In the genomic region with DNA sequence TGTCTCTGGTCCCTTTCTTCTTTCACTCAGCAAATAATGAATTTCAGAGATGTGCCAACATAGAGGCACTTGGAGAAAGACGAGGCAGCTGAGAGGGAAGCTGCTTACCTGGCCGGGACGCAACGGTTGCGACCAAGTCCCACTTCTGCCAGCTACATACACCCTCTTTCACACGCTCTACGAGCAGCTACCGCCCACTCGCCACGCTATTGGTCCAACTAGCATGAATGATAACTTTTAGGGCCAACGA, we compare ENCODE assay signal across 8 cellular contexts. TPM values are rescaled to one million over a fixed set of nuclear protein-coding genes. Genes with fewer than 3 reads are reported as not detected.
DNase-seq lines count a peak whose midpoint lies in the region; ATAC-seq and TF ChIP-seq lines count a peak whose summit lies in the region.

No MANE protein-coding gene starts in this region.

- no peaks in the 10 kb centered on the region for H3K9me3 ChIP-seq in RWPE2 (ENCODE audit: severe bottlenecking)
- no peaks in the 10 kb centered on the region for H3K9me3 ChIP-seq in skeletal muscle tissue (ENCODE audit: control insufficient read depth in 3 of 3, low read length in 3 of 3)

- DNase-seq in RWPE2 (ENCODE audit: low spot score) = no peak
- DNase-seq in fibroblast of pulmonary artery (ENCODE audit: low read depth) = no peak
- no peak for DNase-seq in DMS153 treated with DMSO at 0.1 percent for 48 hours (lab: John Stamatoyannopoulos, UW; ENCODE audit: unreplicated experiment)
- DNase-seq in NCI-H524 (lab: John Stamatoyannopoulos, UW) = no peak
- no peak for DNase-seq in HuH-7 (ENCODE audit: low spot score)
- no peak for DNase-seq in NCI-H510A (lab: John Stamatoyannopoulos, UW)

- TF ChIP-seq CTCF in RWPE2 (IDR thresholded peaks at IDR 0.05; ENCODE audit: poor library complexity, severe bottlenecking) (no peak), fibroblast of pulmonary artery (IDR thresholded peaks at IDR 0.05; ENCODE audit: low read length, missing control alignments) (no peak)

- H3K9ac ChIP-seq in skeletal muscle tissue (ENCODE audit: low read depth in 1 of 3, low read length in 3 of 3) = peak overlapping the region; percentile 54 to 86 (median 62)

- ATAC-seq in RWPE2 (ENCODE audit: low read depth) = no peak; the same call in 2 of the 3 replicates

- peak; percentile 78 for TF ChIP-seq POLR2A in GM18526 (IDR thresholded peaks at IDR 0.05; ENCODE audit: extremely low read depth, insufficient read length)

- H3K27me3 ChIP-seq in RWPE2 (ENCODE audit: insufficient read depth, poor library complexity, severe bottlenecking) (no peaks in the 10 kb centered on the region), skeletal muscle tissue (ENCODE audit: control insufficient read depth in 3 of 3, insufficient read depth in 3 of 3, low read length in 3 of 3) (no peaks in the 10 kb centered on the region)

- H3K27ac ChIP-seq in RWPE2 (ENCODE audit: poor library complexity, severe bottlenecking) (peak overlapping the region; percentile 38), skeletal muscle tissue (ENCODE audit: low read depth, low read length) (peak overlapping the region; percentile 24)

- H3K36me3 ChIP-seq in RWPE2 (ENCODE audit: low read depth) (peaks cover 29% of the 10 kb centered on the region), skeletal muscle tissue (ENCODE audit: control insufficient read depth in 3 of 3, insufficient read depth in 3 of 3, low read length in 3 of 3) (peaks cover 4 to 19% (median 9%) of the 10 kb centered on the region in 3 donors)

- H3K4me1 ChIP-seq in RWPE2 (ENCODE audit: insufficient read depth, poor library complexity, severe bottlenecking) (peaks cover 3% of the 10 kb centered on the region), skeletal muscle tissue (ENCODE audit: control insufficient read depth in 3 of 3, insufficient read depth in 3 of 3, low read length in 3 of 3) (peaks cover 33 to 40% (median 38%) of the 10 kb centered on the region in 3 donors)

- H3K4me3 ChIP-seq in RWPE2 (ENCODE audit: severe bottlenecking) (peak overlapping the region; percentile 40), fibroblast of pulmonary artery (replicated peaks; ENCODE audit: low read depth, low read length) (peak overlapping the region; percentile 64), skeletal muscle tissue (ENCODE audit: low read length in 3 of 3) (peak overlapping the region; percentile 78 to 93 (median 88))

RNA-seq across cellular contexts. Expression of gene CNOT3, which starts 0.8 kb away (rescaled TPM):
- 6.3 TPM for total RNA-seq in skeletal muscle tissue

RNA-seq across cellular contexts. Expression of gene PRPF31, which starts 21.2 kb away (rescaled TPM):
- total RNA-seq in skeletal muscle tissue = 34.4 TPM

RNA-seq across cellular contexts. Expression of gene TFPT, which starts 21.3 kb away (rescaled TPM):
- 12.0 TPM for total RNA-seq in skeletal muscle tissue

RNA-seq across cellular contexts. Expression of gene LENG1, which starts 22.7 kb away (rescaled TPM):
- total RNA-seq in skeletal muscle tissue = 7.8 TPM

RNA-seq across cellular contexts. Expression of gene NDUFA3, which starts 34.1 kb away (rescaled TPM):
- total RNA-seq in skeletal muscle tissue = 7.8 TPM
